1 cellular context compared by ENCODE assay signal in the genomic region with DNA sequence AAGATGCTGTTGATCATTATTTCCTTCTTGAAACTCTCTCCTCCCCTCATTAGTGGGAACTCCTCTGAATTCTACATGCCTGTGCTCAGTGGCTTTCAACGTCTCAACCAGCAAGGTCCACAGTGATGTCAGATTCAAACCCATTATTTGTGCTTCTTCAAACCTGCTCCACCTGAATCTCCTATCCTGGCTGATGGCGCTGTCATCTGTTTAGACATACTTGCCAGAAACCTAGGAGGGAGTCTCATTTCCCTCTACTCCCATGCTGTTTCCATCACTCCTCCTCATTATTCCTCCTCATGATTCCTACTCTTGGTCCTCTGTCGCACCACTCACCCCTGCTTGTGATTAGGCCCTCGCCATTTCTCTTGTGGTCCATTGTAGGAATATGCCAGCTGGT.
TF ChIP-seq lines count a peak whose summit lies in the region.

No MANE protein-coding gene starts in this region.

TF ChIP-seq in IMR-90, 13 proteins besides CTCF, POLR2A, EP300 and RAD21 (continued from another document):
- TF ChIP-seq CEBPB (IDR thresholded peaks at IDR 0.05; ENCODE audit: low read depth, low read length) (no peak), MXI1 (IDR thresholded peaks at IDR 0.05; ENCODE audit: borderline replicate concordance, low read depth, low read length) (no peak), BHLHE40 (IDR thresholded peaks at IDR 0.05; ENCODE audit: low read depth, low read length) (no peak), RFX5 (IDR thresholded peaks at IDR 0.05; ENCODE audit: low read depth, low read length) (no peak), FOS (IDR thresholded peaks at IDR 0.05; ENCODE audit: low read depth, low read length) (no peak), NFE2L2 (IDR thresholded peaks at IDR 0.05; ENCODE audit: low read depth, low read length) (no peak), CHD1 (IDR thresholded peaks at IDR 0.05; ENCODE audit: low read depth, low read length) (no peak)
